Comparison of ENCODE assay signal across 22 cellular contexts in the genomic region with DNA sequence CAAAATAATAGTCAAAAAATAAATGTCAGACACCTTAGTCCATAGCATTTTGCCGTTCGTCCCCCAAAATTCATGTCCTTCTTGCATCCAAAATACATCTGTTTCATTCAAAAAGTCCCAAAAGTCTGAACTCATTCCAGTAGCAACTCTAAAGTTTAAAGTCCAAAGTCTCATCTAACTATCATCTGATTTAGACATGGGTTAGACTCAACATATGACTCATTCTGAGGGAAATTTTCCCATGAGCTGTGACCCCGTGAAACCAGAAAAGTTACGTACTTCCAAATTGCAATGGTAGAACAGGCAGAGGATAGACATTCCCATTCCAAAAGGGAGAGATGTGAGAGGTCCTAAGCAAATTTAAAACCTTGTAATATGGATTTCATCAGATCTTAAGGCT. TPM values are rescaled to one million over a fixed set of nuclear protein-coding genes. Genes with fewer than 3 reads are reported as not detected.
DNase-seq lines count a peak whose midpoint lies in the region; ATAC-seq, FAIRE-seq and TF ChIP-seq lines count a peak whose summit lies in the region.
"Had no signal": no experiment of that assay in that cellular context is flagged by ENCODE, and none has a peak within 500 bp of the region (broad histone marks: within the 10 kb centered on the region; RNA-seq: fewer than 3 reads in every experiment).

No MANE protein-coding gene starts in this region.

- H3K4me1 Mint-ChIP-seq in activated naive CD8-positive, alpha-beta T cell treated with anti-CD3 and anti-CD28 coated beads for 36 hours, result no peaks in the 10 kb centered on the region
- H3K4me1 Mint-ChIP-seq in progenitor cell of endocrine pancreas (ENCODE audit: low read depth), result peaks cover under 1% of the 10 kb centered on the region

- TF ChIP-seq RAD21 in liver (IDR thresholded peaks at IDR 0.05) (peak; percentile 40 to 47), HepG2 (CRISPR knock-in tag; IDR thresholded peaks at IDR 0.05) (no peak)

- H2AFZ ChIP-seq in HepG2 (ENCODE audit: low read length) (no peak overlapping the region), mammary epithelial cell (ENCODE audit: low read depth, low read length) (no peak overlapping the region)
- H2AFZ ChIP-seq: PC-9 had no signal

- no peak for TF ChIP-seq POLR2A in HepG2 (IDR thresholded peaks at IDR 0.05; ENCODE audit: insufficient read depth in 1 of 2, low read depth in 2 of 2, low read length in 2 of 2)

- H3K27ac Mint-ChIP-seq in activated naive CD8-positive, alpha-beta T cell treated with anti-CD3 and anti-CD28 coated beads for 36 hours, result no peak overlapping the region
- no peak overlapping the region for H3K27ac Mint-ChIP-seq in progenitor cell of endocrine pancreas

- DNase-seq in HepG2 (ENCODE audit: low spot score) (no peak), mammary epithelial cell (peak; percentile 15), left lobe of liver (ENCODE audit: low spot score) (no peak), progenitor cell of endocrine pancreas (ENCODE audit: low spot score, unreplicated experiment) (no peak)
- DNase-seq in activated naive CD8-positive, alpha-beta T cell treated with anti-CD3 and anti-CD28 coated beads for 36 hours, result no peak
- DNase-seq in activated CD8-positive, alpha-beta memory T cell treated with anti-CD3 and anti-CD28 coated beads, Interleukin-2, amount 50 U/mL, for 4 hours, result no peak
- DNase-seq: 8988T, DMS 273 treated with DMSO at 0.1 percent for 48 hours, EL, MG63, NCI-H1092 treated with DMSO at 0.1 percent for 48 hours, NCI-H187, NCI-H446 treated with DMSO at 0.1 percent for 48 hours, NCI-H748 treated with DMSO at 0.1 percent for 48 hours, PC-9, SK-N-SH had no signal

- H3K4me2 ChIP-seq in HepG2 (ENCODE audit: low read depth, low read length) (no peak overlapping the region), mammary epithelial cell (ENCODE audit: insufficient read depth, low read depth, low read length) (no peak overlapping the region)
- H3K4me2 ChIP-seq: BLaER1 treated with 17β-estradiol and CSF1 and Interleukin-3, amounts not matched to agents 10 nM and 100 nM; PC-9; SK-N-SH had no signal

- no peaks in the 10 kb centered on the region for H3K9me3 Mint-ChIP-seq in activated naive CD8-positive, alpha-beta T cell treated with anti-CD3 and anti-CD28 coated beads for 36 hours
- H3K9me3 Mint-ChIP-seq in progenitor cell of endocrine pancreas (ENCODE audit: low read depth), result peaks cover 6% of the 10 kb centered on the region

- H3K36me3 Mint-ChIP-seq in activated naive CD8-positive, alpha-beta T cell treated with anti-CD3 and anti-CD28 coated beads for 36 hours, result no peaks in the 10 kb centered on the region
- no peaks in the 10 kb centered on the region for H3K36me3 Mint-ChIP-seq in progenitor cell of endocrine pancreas (ENCODE audit: insufficient read depth)

- no peak for FAIRE-seq in HepG2 (lab: Jason Lieb, UNC)

- H3K9ac ChIP-seq in liver (ENCODE audit: low read depth in 1 of 2, low read length in 2 of 2) (no peak overlapping the region), HepG2 (ENCODE audit: insufficient read depth, low read depth, low read length) (no peak overlapping the region), mammary epithelial cell (ENCODE audit: insufficient read depth, low read length) (no peak overlapping the region)
- H3K9ac ChIP-seq: BLaER1 treated with 17β-estradiol and CSF1 and Interleukin-3, amounts not matched to agents 10 nM and 100 nM; SK-N-SH had no signal

- intact Hi-C loops in HepG2 (cut with micrococcal nuclease; ENCODE audit: unreplicated experiment), result no loop called here
- intact Hi-C loops in mammary epithelial cell (cut with micrococcal nuclease), result no loop called here

- no peaks in the 10 kb centered on the region for H3K27me3 Mint-ChIP-seq in activated naive CD8-positive, alpha-beta T cell treated with anti-CD3 and anti-CD28 coated beads for 36 hours
- H3K27me3 Mint-ChIP-seq in progenitor cell of endocrine pancreas, result no peaks in the 10 kb centered on the region

- POLR2A ChIA-PET in HepG2 (lab: Yijun Ruan, JAX), result no interaction called here

- in situ Hi-C loops in HepG2 (cut with HindIII; ENCODE audit: extremely low pct_ligation_motif_present, low pct_unique_long_range_greater_than_20kb), result no loop called here
- in situ Hi-C loops in mammary epithelial cell (cut with MboI; ENCODE audit: low sequenced_read_pairs in 2 of 2), result no loop called here

- dilution Hi-C loops in mammary epithelial cell (cut with HindIII; ENCODE audit: low sequenced_read_pairs), result no loop called here

- H3K27me3 ChIP-seq in liver (ENCODE audit: control insufficient read depth in 4 of 4, insufficient read depth in 4 of 4, low read length in 3 of 4), result no peaks in the 10 kb centered on the region
- H3K27me3 ChIP-seq in HepG2 (ENCODE audit: control insufficient read depth in 1 of 2, insufficient read depth in 2 of 2, low read length in 2 of 2), result no peaks in the 10 kb centered on the region
- H3K27me3 ChIP-seq in mammary epithelial cell (ENCODE audit: insufficient read depth, low read length), result peaks cover 3% of the 10 kb centered on the region
- H3K27me3 ChIP-seq: BLaER1 treated with 17β-estradiol and CSF1 and Interleukin-3, amounts not matched to agents 10 nM and 100 nM; MG63 had no signal

- H3K4me3 ChIP-seq in liver (ENCODE audit: low read depth in 1 of 3, low read length in 3 of 3) (no peak overlapping the region), HepG2 (replicated peaks in 1 of 3; ENCODE audit: insufficient read depth in 1 of 3, low read depth in 2 of 3, low read length in 3 of 3) (no peak overlapping the region), mammary epithelial cell (replicated peaks in 1 of 3; ENCODE audit: insufficient read depth in 1 of 3, low read depth in 2 of 3, low read length in 3 of 3) (no peak overlapping the region)
- H3K4me3 ChIP-seq: BLaER1 treated with 17β-estradiol and CSF1 and Interleukin-3, amounts not matched to agents 10 nM and 100 nM; HAP-1; MG63; PC-9 had no signal

- H3K4me1 ChIP-seq in liver (ENCODE audit: control insufficient read depth in 4 of 4, insufficient read depth in 4 of 4, low read length in 3 of 4), result peaks cover 0 to 5% (median 2%) of the 10 kb centered on the region in 4 donors
- no peaks in the 10 kb centered on the region for H3K4me1 ChIP-seq in HepG2 (ENCODE audit: insufficient read depth, low read length)
- no peaks in the 10 kb centered on the region for H3K4me1 ChIP-seq in mammary epithelial cell (ENCODE audit: insufficient read depth, low read length)
- H3K4me1 ChIP-seq: BLaER1 treated with 17β-estradiol and CSF1 and Interleukin-3, amounts not matched to agents 10 nM and 100 nM; HAP-1 had no signal

- H3K9me3 ChIP-seq in liver (ENCODE audit: control insufficient read depth in 4 of 4, low read length in 3 of 4) (no peaks in the 10 kb centered on the region), HepG2 (ENCODE audit: low read length) (no peaks in the 10 kb centered on the region), mammary epithelial cell (replicated peaks; ENCODE audit: insufficient read depth, low read length) (no peaks in the 10 kb centered on the region)
- H3K9me3 ChIP-seq: BLaER1 treated with 17β-estradiol and CSF1 and Interleukin-3, amounts not matched to agents 10 nM and 100 nM; HAP-1; MG63; SK-N-SH had no signal

- no peaks in the 10 kb centered on the region for H3K79me2 ChIP-seq in HepG2 (ENCODE audit: insufficient read depth, low read length)
- no peaks in the 10 kb centered on the region for H3K79me2 ChIP-seq in mammary epithelial cell (ENCODE audit: insufficient read depth, low read length)

- no peaks in the 10 kb centered on the region for H4K20me1 ChIP-seq in HepG2 (ENCODE audit: insufficient read depth, low read length)
- no peaks in the 10 kb centered on the region for H4K20me1 ChIP-seq in mammary epithelial cell (ENCODE audit: insufficient read depth, low read length)
- H4K20me1 ChIP-seq: BLaER1 treated with 17β-estradiol and CSF1 and Interleukin-3, amounts not matched to agents 10 nM and 100 nM had no signal

- no peaks in the 10 kb centered on the region for H3K36me3 ChIP-seq in liver (ENCODE audit: control insufficient read depth in 4 of 4, insufficient read depth in 3 of 4, low read depth in 1 of 4, low read length in 3 of 4)
- H3K36me3 ChIP-seq in HepG2 (replicated peaks in 1 of 2; ENCODE audit: control insufficient read depth in 1 of 2, insufficient read depth in 2 of 2, low read length in 2 of 2), result no peaks in the 10 kb centered on the region
- H3K36me3 ChIP-seq in mammary epithelial cell (ENCODE audit: insufficient read depth, low read length), result no peaks in the 10 kb centered on the region
- H3K36me3 ChIP-seq: BLaER1 treated with 17β-estradiol and CSF1 and Interleukin-3, amounts not matched to agents 10 nM and 100 nM; HAP-1; MG63 had no signal

- TF ChIP-seq CTCF in liver (IDR thresholded peaks at IDR 0.05; ENCODE audit: low read depth, low read length, missing input control), result no peak
- no peak for TF ChIP-seq CTCF in HepG2 (CRISPR knock-in tag; IDR thresholded peaks at IDR 0.05)
- no peak for TF ChIP-seq CTCF in mammary epithelial cell (conservative IDR thresholded peaks at IDR 0.05 in 1 of 2, IDR thresholded peaks at IDR 0.05 in 1 of 2; ENCODE audit: extremely low read depth in 1 of 2, insufficient read depth in 1 of 2, low read depth in 1 of 2, low read length in 2 of 2)
- TF ChIP-seq CTCF in progenitor cell of endocrine pancreas (IDR thresholded peaks at IDR 0.05; ENCODE audit: unreplicated experiment), result no peak

- peak overlapping the region; percentile 64 to 68 for H3K27ac ChIP-seq in liver (ENCODE audit: low read depth in 1 of 2, low read length in 2 of 2)
- H3K27ac ChIP-seq in HepG2 (ENCODE audit: extremely low read length, insufficient read depth, low read length), result no peak overlapping the region
- no peak overlapping the region for H3K27ac ChIP-seq in mammary epithelial cell (ENCODE audit: insufficient read depth, low read depth, low read length)
- H3K27ac ChIP-seq: BLaER1 treated with 17β-estradiol and CSF1 and Interleukin-3, amounts not matched to agents 10 nM and 100 nM; PC-9 had no signal

- CTCF ChIA-PET in HepG2 (lab: Yijun Ruan, JAX; ENCODE audit: low intra/inter-chr PET ratio, low total read pairs) (no interaction called here), mammary epithelial cell (lab: Charles Lee; ENCODE audit: low non-redundant PET) (no interaction called here)

- H3K4me3 Mint-ChIP-seq in activated naive CD8-positive, alpha-beta T cell treated with anti-CD3 and anti-CD28 coated beads for 36 hours, result no peak overlapping the region
- H3K4me3 Mint-ChIP-seq in progenitor cell of endocrine pancreas (ENCODE audit: low read depth), result no peak overlapping the region

- ATAC-seq in HepG2 (no peak), left lobe of liver (peak; percentile 85), GM18858 (IDR thresholded peaks at IDR 0.05; ENCODE audit: unreplicated experiment) (no peak)
- ATAC-seq: Right ventricle myocardium inferior had no signal

- BruUV-seq in HepG2 (replicated peaks; lab: Mats Ljungman, UMichigan) (no TSS peak), mammary epithelial cell (replicated peaks; lab: Mats Ljungman, UMichigan) (no TSS peak)

- 32% methylated on average over 4 of the region's 4 CpGs for WGBS in liver
- 11% methylated on average over 4 of the region's 4 CpGs for WGBS in HepG2 (ENCODE audit: low lambda C conversion rate)
- WGBS in mammary epithelial cell (ENCODE audit: low coverage, missing lambda C conversion rate), result 87% methylated on average over 4 of the region's 4 CpGs

- TF ChIP-seq EP300 in HepG2 (IDR thresholded peaks at IDR 0.05; ENCODE audit: low read depth in 2 of 2, low read length in 2 of 2), result no peak
- TF ChIP-seq EP300 in HepG2 (CRISPR knock-in tag; IDR thresholded peaks at IDR 0.05; ENCODE audit: borderline replicate concordance), result no peak

RNA-seq across cellular contexts. Expression of a gene that starts 48.6 kb away (rescaled TPM):
- total RNA-seq in liver (1 to 10 TPM; 3.3 to 4.2 TPM), HepG2 (2016; rRNA removed; fragmentation: Illumina TruSeq; extraction: Trizol) (0.11 TPM in 1 of 2 replicates, not detected in the other), mammary epithelial cell (10 to 100 TPM in 1 of 2 donors, 1 to 10 TPM in 1; 4.6 to 12.0 TPM), left lobe of liver (1.0 TPM), progenitor cell of endocrine pancreas (33.5 and 36.0 TPM in 2 replicates)
- polyA plus RNA-seq in liver (1 to 10 TPM in 1 of 2 donors, under 1 TPM in 1; 0.68 to 1.3 TPM), HepG2 (2011; rRNA removed) (not detected in 2 replicates), mammary epithelial cell (1.7 TPM)
- total RNA-seq in HepG2 (2016; cell fraction: cytosol; rRNA removed; fragmentation: Illumina TruSeq; extraction: Trizol; ENCODE audit: low read depth), result under 0.01 TPM in 1 of 2 replicates, not detected in the other
- total RNA-seq in HepG2 (2016; cell fraction: insoluble cytoplasmic fraction; rRNA removed; fragmentation: Illumina TruSeq; extraction: Trizol), result 0.03 and 0.09 TPM in 2 replicates
- total RNA-seq in HepG2 (2016; cell fraction: membrane; rRNA removed; fragmentation: Illumina TruSeq; extraction: Trizol), result 0.03 and 0.09 TPM in 2 replicates
- total RNA-seq in HepG2 (2016; cell fraction: nucleus; rRNA removed; fragmentation: Illumina TruSeq; extraction: Trizol), result 0.13 and 0.19 TPM in 2 replicates
- not detected in 2 replicates for polyA plus RNA-seq in HepG2 (2011; cell fraction: cytosol; rRNA removed)
- polyA plus RNA-seq in HepG2 (2011; cell fraction: nucleus; rRNA removed), result 0.03 TPM in 2 replicates
- 0.03 TPM in 1 of 2 replicates, not detected in the other for polyA plus RNA-seq in HepG2 (2012)
- polyA plus RNA-seq in HepG2 (2016; cell fraction: cytosol; fragmentation: Illumina TruSeq; extraction: Trizol; ENCODE audit: low read depth), result 0.03 TPM in 1 of 2 replicates, not detected in the other
- 0.17 TPM in 1 of 2 replicates, not detected in the other for polyA plus RNA-seq in HepG2 (2016; cell fraction: insoluble cytoplasmic fraction; fragmentation: Illumina TruSeq; extraction: Trizol; ENCODE audit: low read depth)
- polyA plus RNA-seq in HepG2 (2016; cell fraction: membrane; fragmentation: Illumina TruSeq; extraction: Trizol; ENCODE audit: low read depth), result not detected in 2 replicates
- polyA plus RNA-seq in HepG2 (2016; cell fraction: nucleus; fragmentation: Illumina TruSeq; extraction: Trizol; ENCODE audit: insufficient read depth, low read depth), result 0.19 and 0.35 TPM in 2 replicates
- 0.08 and 0.68 TPM in 2 replicates for polyA minus RNA-seq in HepG2 (2011; rRNA and poly(A)+ RNA removed; ENCODE audit: low replicate concordance)
- not detected in 2 replicates for polyA minus RNA-seq in HepG2 (2011; cell fraction: cytosol; rRNA and poly(A)+ RNA removed)
- 0.13 and 0.50 TPM in 2 replicates for polyA minus RNA-seq in HepG2 (2011; cell fraction: nucleus; rRNA and poly(A)+ RNA removed)
- polyA minus RNA-seq in mammary epithelial cell, result 12.6 TPM
- total RNA-seq in activated naive CD8-positive, alpha-beta T cell treated with anti-CD3 and anti-CD28 coated beads for 36 hours, result 1 to 10 TPM; 3.3 to 3.4 TPM
- total RNA-seq: HT-29 had no signal

Comparison
In these comparisons a context has a peak if more than half of its experiments do, and no peak if none do; other contexts are left out.
1. H3K27ac ChIP-seq: peak in liver (2 of 2); none in HepG2 (single experiment) and mammary epithelial cell (single experiment).